Comparison of ENCODE assay signal across 19 cellular contexts in the genomic region with DNA sequence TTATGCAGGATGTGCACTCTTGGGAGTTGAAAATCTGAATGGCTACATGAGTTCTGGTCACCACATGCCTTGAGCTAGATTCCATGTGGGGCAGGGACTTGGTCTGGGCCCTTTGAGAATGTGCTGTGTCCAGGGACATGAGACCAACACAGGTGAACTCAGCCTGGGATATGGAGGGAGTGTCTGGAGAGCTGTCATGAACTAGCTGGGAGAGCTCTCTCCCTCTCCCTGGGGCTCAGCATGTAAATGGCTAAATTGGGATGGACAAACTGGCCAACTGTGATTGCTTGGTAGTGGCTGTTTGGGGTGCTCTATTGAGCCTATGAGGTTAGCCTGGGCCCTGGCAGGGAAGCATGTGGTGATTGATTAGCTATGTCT.
DNase-seq lines count a peak whose midpoint lies in the region; TF ChIP-seq lines count a peak whose summit lies in the region.
"Had no signal": no experiment of that assay in that cellular context is flagged by ENCODE, and none has a peak within 500 bp of the region (broad histone marks: within the 10 kb centered on the region; RNA-seq: fewer than 3 reads in every experiment).

No MANE protein-coding gene starts in this region.

- H3K9me3 Mint-ChIP-seq in H9: peaks cover 17 to 22% of the 10 kb centered on the region in 2 experiments
- H3K9me3 Mint-ChIP-seq in activated naive CD4-positive, alpha-beta T cell treated with anti-CD3 and anti-CD28 coated beads for 36 hours: peaks cover 9% of the 10 kb centered on the region

- no peak overlapping the region for H3K9ac ChIP-seq in H9 (ENCODE audit: extremely low read depth, insufficient read length, low read length)
- H3K9ac ChIP-seq: BLaER1 treated with 17β-estradiol and CSF1 and Interleukin-3, amounts not matched to agents 10 nM and 100 nM had no signal

- intact Hi-C loops in posterior vena cava (cut with DNase I): no loop called here
- intact Hi-C loops in activated naive CD4-positive, alpha-beta T cell treated with anti-CD3 and anti-CD28 coated beads for 36 hours (cut with micrococcal nuclease): no loop called here

- H3K4me1 Mint-ChIP-seq in H9: peaks cover 22 to 32% of the 10 kb centered on the region in 2 experiments
- no peaks in the 10 kb centered on the region for H3K4me1 Mint-ChIP-seq in activated naive CD4-positive, alpha-beta T cell treated with anti-CD3 and anti-CD28 coated beads for 36 hours (ENCODE audit: low read depth)

- H3K4me3 ChIP-seq in coronary artery: no peak overlapping the region
- H3K4me3 ChIP-seq: BLaER1 treated with 17β-estradiol and CSF1 and Interleukin-3, amounts not matched to agents 10 nM and 100 nM had no signal

- no peak overlapping the region for H3K18ac ChIP-seq in H9 (ENCODE audit: insufficient read length, low read depth, low read length)

- H3K14ac ChIP-seq in H9 (ENCODE audit: insufficient read depth, low read length): no peak overlapping the region

- H3K36me3 Mint-ChIP-seq in H9 (ENCODE audit: insufficient read depth in 1 of 3, low read depth in 3 of 3): peaks cover 5 to 25% (median 11%) of the 10 kb centered on the region in 3 experiments; a peak in 6 of 7 replicates
- no peaks in the 10 kb centered on the region for H3K36me3 Mint-ChIP-seq in activated naive CD4-positive, alpha-beta T cell treated with anti-CD3 and anti-CD28 coated beads for 36 hours (ENCODE audit: low read depth)

- H2BK120ac ChIP-seq in H9 (ENCODE audit: low read depth, low read length, poor library complexity, severe bottlenecking): no peak overlapping the region

- H3K4me3 Mint-ChIP-seq in H9: no peak overlapping the region
- H3K4me3 Mint-ChIP-seq in activated naive CD4-positive, alpha-beta T cell treated with anti-CD3 and anti-CD28 coated beads for 36 hours: no peak overlapping the region

- peak; percentile 3 for DNase-seq in activated CD4-positive, CD25-positive, alpha-beta regulatory T cell treated with anti-CD3 and anti-CD28 coated beads, Interleukin-2, amount 50 U/mL, for 72 hours
- no peak for DNase-seq in activated CD4-positive, CD25-positive, alpha-beta regulatory T cell (lab: John Stamatoyannopoulos, UW)
- DNase-seq in H9 (peak; percentile 8), coronary artery (ENCODE audit: low spot score) (peak; percentile 62), posterior vena cava (ENCODE audit: low spot score) (peak; percentile 29), SHP77 treated with DMSO at 0.1 percent for 48 hours (lab: John Stamatoyannopoulos, UW) (no peak), SW 1271 (lab: John Stamatoyannopoulos, UW) (no peak)
- DNase-seq in activated naive CD4-positive, alpha-beta T cell treated with anti-CD3 and anti-CD28 coated beads for 36 hours: no peak
- DNase-seq: DMS 273 treated with DMSO at 0.1 percent for 48 hours; KG1; NCI-H1092; NCI-H1694; NCI-H2107; NCI-H345; NCI-H69; NK-92 treated with Interleukin-12 subunit alpha and Interleukin-12 subunit beta, amount 100 ng/mL, for 24 hours; OCI-M1 had no signal

- no peak for TF ChIP-seq CTCF in H9 (conservative IDR thresholded peaks at IDR 0.05)
- no peak for TF ChIP-seq CTCF in coronary artery (IDR thresholded peaks at IDR 0.05)

- peaks cover 14% of the 10 kb centered on the region for H3K27me3 Mint-ChIP-seq in H9 (ENCODE audit: low read depth)
- H3K27me3 Mint-ChIP-seq in activated naive CD4-positive, alpha-beta T cell treated with anti-CD3 and anti-CD28 coated beads for 36 hours (ENCODE audit: low read depth): no peaks in the 10 kb centered on the region

- CTCF ChIA-PET in activated naive CD4-positive, alpha-beta T cell treated with anti-CD3 and anti-CD28 coated beads for 36 hours (lab: Charles Lee): interaction anchor here (0.7 kb wide), 1 partner anchor 1399 kb away, joined by 3 read pairs; no protein-coding TSS in a partner anchor

- no peak overlapping the region for H2BK12ac ChIP-seq in H9 (ENCODE audit: insufficient read length, low read depth, low read length)

- H3K4ac ChIP-seq in H9 (ENCODE audit: low read depth, low read length): no peak overlapping the region

- H3K4me2 ChIP-seq in H9 (ENCODE audit: insufficient read depth, insufficient read length, low read length): no peak overlapping the region
- H3K4me2 ChIP-seq: BLaER1 treated with 17β-estradiol and CSF1 and Interleukin-3, amounts not matched to agents 10 nM and 100 nM had no signal

- no peaks in the 10 kb centered on the region for H3K79me1 ChIP-seq in H9 (ENCODE audit: insufficient read depth, low read depth, low read length, poor library complexity, severe bottlenecking)

- no peak overlapping the region for H2BK5ac ChIP-seq in H9 (ENCODE audit: insufficient read length, low read length)

- no peak overlapping the region for H3K27ac ChIP-seq in H9 (ENCODE audit: insufficient read length, low read depth, low read length)
- H3K27ac ChIP-seq in coronary artery: peak overlapping the region in 1 of 2 donors; percentile 76
- H3K27ac ChIP-seq: 22Rv1; BLaER1 treated with 17β-estradiol and CSF1 and Interleukin-3, amounts not matched to agents 10 nM and 100 nM had no signal

- no peaks in the 10 kb centered on the region for H3K27me3 ChIP-seq in H9 (ENCODE audit: insufficient read depth, low read length)
- H3K27me3 ChIP-seq: BLaER1 treated with 17β-estradiol and CSF1 and Interleukin-3, amounts not matched to agents 10 nM and 100 nM had no signal

- H3T11ph ChIP-seq in H9 (ENCODE audit: low read length): no peak overlapping the region

- H3K27ac Mint-ChIP-seq in H9: no peak overlapping the region
- no peak overlapping the region for H3K27ac Mint-ChIP-seq in activated naive CD4-positive, alpha-beta T cell treated with anti-CD3 and anti-CD28 coated beads for 36 hours

- no peak overlapping the region for H3K56ac ChIP-seq in H9 (ENCODE audit: insufficient read length, low read depth, low read length)

- H2AFZ ChIP-seq in H9 (ENCODE audit: low read length): no peak overlapping the region

- H3K23ac ChIP-seq in H9 (ENCODE audit: insufficient read length, low read depth, low read length): no peak overlapping the region

- H2BK20ac ChIP-seq in H9 (ENCODE audit: low read depth, low read length, poor library complexity, severe bottlenecking): no peak overlapping the region

- no peaks in the 10 kb centered on the region for H3K4me1 ChIP-seq in H9 (ENCODE audit: insufficient read depth, low read length)

- H4K5ac ChIP-seq in H9 (ENCODE audit: insufficient read length, low read depth, low read length): no peak overlapping the region

- H2AK5ac ChIP-seq in H9 (ENCODE audit: insufficient read length, low read length): no peak overlapping the region

- no peak overlapping the region for H2BK15ac ChIP-seq in H9 (ENCODE audit: low read depth, low read length)

- no peaks in the 10 kb centered on the region for H3K23me2 ChIP-seq in H9 (ENCODE audit: insufficient read length, low read depth, low read length, poor library complexity, severe bottlenecking)

- no peaks in the 10 kb centered on the region for H3K9me3 ChIP-seq in H9 (ENCODE audit: control insufficient read depth, low read depth, low read length)

- H4K91ac ChIP-seq in H9 (ENCODE audit: insufficient read length, low read depth, low read length): no peak overlapping the region

- H4K20me1 ChIP-seq in H9 (ENCODE audit: control insufficient read depth, insufficient read depth, insufficient read length): no peaks in the 10 kb centered on the region
- H4K20me1 ChIP-seq: BLaER1 treated with 17β-estradiol and CSF1 and Interleukin-3, amounts not matched to agents 10 nM and 100 nM had no signal

- H4K8ac ChIP-seq in H9 (replicated peaks; ENCODE audit: insufficient read length, low read depth, low read length): no peak overlapping the region

- no peaks in the 10 kb centered on the region for H3K79me2 ChIP-seq in H9 (ENCODE audit: insufficient read depth, low read length)

Comparison
In these comparisons a context has a peak if more than half of its experiments do, and no peak if none do; other contexts are left out.
1. DNase-seq: peak in activated CD4-positive, CD25-positive, alpha-beta regulatory T cell treated with anti-CD3 and anti-CD28 coated beads, Interleukin-2, amount 50 U/mL, for 72 hours (single experiment), H9 (single experiment), coronary artery (single experiment) and posterior vena cava (single experiment); none in activated CD4-positive, CD25-positive, alpha-beta regulatory T cell (0 of 4), SHP77 treated with DMSO at 0.1 percent for 48 hours (single experiment), activated naive CD4-positive, alpha-beta T cell treated with anti-CD3 and anti-CD28 coated beads for 36 hours (single experiment) and SW 1271 (0 of 2).